In genomic region chr7:44313016-44313415, GRCh38 we compare ENCODE assay signal across 23 cellular contexts. TPM values are rescaled to one million over a fixed set of nuclear protein-coding genes. Genes with fewer than 3 reads are reported as not detected.
"Had no signal": no experiment of that assay in that cellular context is flagged by ENCODE, and none has a peak within 500 bp of the region (broad histone marks: within the 10 kb centered on the region; RNA-seq: fewer than 3 reads in every experiment).

No MANE protein-coding gene starts in this region.

- H3K27ac Mint-ChIP-seq: activated CD8-positive, alpha-beta T cell treated with anti-CD3 and anti-CD28 coated beads, Interleukin-2, amount 10 ng/mL, durations not matched to agents 7 days and 5 days; endodermal cell had no signal

- H2AFZ ChIP-seq: parathyroid adenoma had no signal

- H3K9me3 ChIP-seq: lower lobe of right lung, SK-N-SH had no signal

- ATAC-seq: activated CD8-positive, alpha-beta T cell treated with anti-CD3 and anti-CD28 coated beads, Interleukin-2, amount 10 ng/mL, durations not matched to agents 7 days and 5 days; lower lobe of right lung had no signal

- DNase-seq: activated naive CD4-positive, alpha-beta T cell treated with Interleukin-2 at 50 U/mL for 16 hours; anterior cingulate cortex; brain microvascular endothelial cell; dorsolateral prefrontal cortex; endodermal cell; hypothalamus; kidney glomerular epithelial cell; lower lobe of right lung; naive B cell; retina; SHP77; SK-N-SH; stimulated activated CD4-positive, alpha-beta T cell treated with anti-CD3 and anti-CD28 coated beads, Interleukin-15, amount 100 ng/mL, for 24 hours; stimulated activated CD4-positive, alpha-beta T cell treated with anti-CD3 and anti-CD28 coated beads, Interleukin-4, amount 100 ng/mL, for 1 hour; stimulated activated naive CD4-positive, alpha-beta T cell; substantia nigra; trophoblast cell had no signal

- H3K9me3 Mint-ChIP-seq: endodermal cell had no signal

- H3K4me1 Mint-ChIP-seq: endodermal cell had no signal

- H3K36me3 Mint-ChIP-seq: naive B cell had no signal

- H3K27ac ChIP-seq: brain microvascular endothelial cell, lower lobe of right lung, parathyroid adenoma, skin epidermis, VCaP had no signal

- H3K4me2 ChIP-seq: SK-N-SH had no signal

- H3K4me3 Mint-ChIP-seq: activated CD8-positive, alpha-beta T cell treated with anti-CD3 and anti-CD28 coated beads, Interleukin-2, amount 10 ng/mL, durations not matched to agents 7 days and 5 days; endodermal cell; naive B cell had no signal

- H3K27me3 ChIP-seq: brain microvascular endothelial cell had no signal

- H3K4me1 ChIP-seq: parathyroid adenoma had no signal

- H3K4me3 ChIP-seq: dorsolateral prefrontal cortex, lower lobe of right lung, skin epidermis had no signal

- H3K36me3 ChIP-seq: brain microvascular endothelial cell, lower lobe of right lung had no signal

- H3K9ac ChIP-seq: parathyroid adenoma, SK-N-SH had no signal

RNA-seq across cellular contexts. Expression of gene CAMK2B, which starts 12.4 kb away (rescaled TPM):
- total RNA-seq: activated CD8-positive, alpha-beta T cell treated with anti-CD3 and anti-CD28 coated beads, Interleukin-2, amount 10 ng/mL, durations not matched to agents 7 days and 5 days; epithelial cell of proximal tubule; T-helper 1 cell treated with Interleukin-12 subunit alpha and Interleukin-12 subunit beta and Interleukin-4 antibody, amounts not matched to agents 30 ng/mL and 1 ng/mL, for 36 hours had no signal
